In the genomic region with DNA sequence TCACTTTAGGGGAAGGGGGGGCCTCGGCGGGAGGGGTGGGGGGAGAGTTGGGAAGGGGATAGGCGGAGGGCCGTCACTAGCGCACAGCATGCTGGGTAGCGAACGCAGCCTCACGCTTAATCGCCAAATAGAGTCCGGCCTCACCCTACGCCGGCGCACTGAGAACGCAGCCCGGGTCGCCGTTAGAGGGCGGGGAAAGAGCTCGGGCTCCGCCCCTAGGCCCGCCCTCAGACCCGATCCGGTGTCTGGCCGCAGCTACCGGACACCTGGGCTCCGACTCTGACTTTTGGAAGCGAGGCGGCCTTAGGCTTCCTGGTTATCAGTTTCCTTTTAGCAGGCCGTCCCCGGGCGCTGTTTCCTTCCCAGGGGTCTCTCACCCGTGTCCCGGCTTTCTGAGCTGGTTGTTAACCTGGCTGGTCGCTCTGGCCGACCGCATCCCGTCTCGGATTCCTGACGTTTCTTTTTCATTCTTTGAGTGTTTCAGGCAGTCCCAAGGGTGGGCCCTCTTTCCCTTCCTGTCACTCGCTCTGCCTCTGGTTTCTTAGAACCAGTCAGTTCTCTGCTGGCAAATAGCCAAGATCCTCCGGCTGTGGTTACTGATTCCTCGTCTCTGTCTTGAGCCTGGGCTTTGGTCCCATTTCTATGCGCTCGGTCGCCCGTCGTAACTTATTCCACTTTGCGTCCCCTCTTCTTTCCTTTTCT, we compare ENCODE assay signal across 8 cellular contexts. TPM values are rescaled to one million over a fixed set of nuclear protein-coding genes. Genes with fewer than 3 reads are reported as not detected.
A peak's percentile ranks its signal among the peaks of the same experiment; 100 is the strongest.
DNase-seq lines count a peak whose midpoint lies in the region; ATAC-seq lines count a peak whose summit lies in the region.

No MANE protein-coding gene starts in this region.

- peaks cover 0 to 11% of the 10 kb centered on the region in 2 experiments for H3K36me3 ChIP-seq in mesenchymal stem cell (ENCODE audit: control insufficient read depth in 1 of 2, insufficient read depth in 2 of 2, low read depth in 1 of 2, low read length in 2 of 2)

- H3K4me1 ChIP-seq in mesenchymal stem cell (ENCODE audit: control insufficient read depth, insufficient read depth, low read depth, low read length): peaks cover 2% of the 10 kb centered on the region

- 1% methylated on average over 44 of the region's 48 CpGs for WGBS in mesenchymal stem cell

- H4K91ac ChIP-seq in mesenchymal stem cell (ENCODE audit: low read length): peak overlapping the region; percentile 71

- H3K27me3 ChIP-seq in mesenchymal stem cell (ENCODE audit: control insufficient read depth in 1 of 2, insufficient read depth in 1 of 2, low read length in 2 of 2): no peaks in the 10 kb centered on the region

- peak overlapping the region; percentile 98 for H3K27ac Mint-ChIP-seq in effector memory CD8-positive, alpha-beta T cell

- no peak overlapping the region for H3K23ac ChIP-seq in mesenchymal stem cell (ENCODE audit: low read length in 2 of 2)

- peak overlapping the region; percentile 100 for H3K27ac ChIP-seq in mesenchymal stem cell (ENCODE audit: low read length, poor library complexity, severe bottlenecking)

- H3K9me3 ChIP-seq in mesenchymal stem cell (ENCODE audit: control insufficient read depth, low read length): no peaks in the 10 kb centered on the region

- no peak overlapping the region for H2AK5ac ChIP-seq in mesenchymal stem cell (ENCODE audit: low read length, severe bottlenecking)

- ATAC-seq in GM21360 (IDR thresholded peaks at IDR 0.05; ENCODE audit: unreplicated experiment): peak; percentile 91
- peak; percentile 91 for ATAC-seq in effector memory CD8-positive, alpha-beta T cell (replicated peaks)

- no peak overlapping the region for H3K14ac ChIP-seq in mesenchymal stem cell (ENCODE audit: low read length in 2 of 2)

- peak overlapping the region; percentile 93 for H2BK120ac ChIP-seq in mesenchymal stem cell (ENCODE audit: low read depth, low read length)

- no peak overlapping the region for H2BK12ac ChIP-seq in mesenchymal stem cell (ENCODE audit: low read length in 2 of 2)

- H3K4me3 ChIP-seq in mesenchymal stem cell (ENCODE audit: insufficient read depth in 1 of 2, low read depth in 1 of 2, low read length in 2 of 2): peak overlapping the region; percentile 89 to 99

- DNase-seq in COLO829 (ENCODE audit: low spot score) (peak; percentile 88), HT-29 (ENCODE audit: low spot score) (peak; percentile 94), mesenchymal stem cell (peak; percentile 99)
- DNase-seq in NK-92 treated with Interleukin-12 subunit alpha and Interleukin-12 subunit beta, amount 100 ng/mL, for 24 hours (lab: John Stamatoyannopoulos, UW): peak; percentile 94
- DNase-seq in activated CD8-positive, alpha-beta memory T cell treated with anti-CD3 and anti-CD28 coated beads for 48 hours (ENCODE audit: low read depth in 2 of 3, low spot score in 2 of 3): peak; percentile 71 to 80 (median 75)
- DNase-seq in effector memory CD8-positive, alpha-beta T cell: peak; percentile 81 to 85 (median 85)
- DNase-seq in stimulated activated CD8-positive, alpha-beta memory T cell treated with anti-CD3 and anti-CD28 coated beads, Interleukin-12 subunit alpha, Interleukin-12 subunit beta, amount 100 ng/mL, for 24 hours (ENCODE audit: extremely low read depth): peak; percentile 78

- H3K79me1 ChIP-seq in mesenchymal stem cell (replicated peaks; ENCODE audit: low read length, poor library complexity, severe bottlenecking): peaks cover 8% of the 10 kb centered on the region

- peak overlapping the region; percentile 88 for H4K8ac ChIP-seq in mesenchymal stem cell (ENCODE audit: low read length)

- peak overlapping the region; percentile 97 for H2BK5ac ChIP-seq in mesenchymal stem cell (ENCODE audit: low read depth, low read length, poor library complexity, severe bottlenecking)

- H3K9me3 Mint-ChIP-seq in effector memory CD8-positive, alpha-beta T cell: no peaks in the 10 kb centered on the region

- peak overlapping the region; percentile 97 for H3K18ac ChIP-seq in mesenchymal stem cell (ENCODE audit: low read depth in 1 of 2, low read length in 2 of 2)

- H2BK15ac ChIP-seq in mesenchymal stem cell (ENCODE audit: low read depth, poor library complexity, severe bottlenecking): no peak overlapping the region

- H3K9ac ChIP-seq in mesenchymal stem cell (ENCODE audit: low read length): peak overlapping the region; percentile 97

- peak overlapping the region; percentile 79 for H3K4me2 ChIP-seq in mesenchymal stem cell (ENCODE audit: low read length, poor library complexity, severe bottlenecking)

- peak overlapping the region; percentile 97 to 99 for H3K4me3 Mint-ChIP-seq in effector memory CD8-positive, alpha-beta T cell

- peaks cover 25 to 45% of the 10 kb centered on the region in 2 donors for H3K4me1 Mint-ChIP-seq in effector memory CD8-positive, alpha-beta T cell (ENCODE audit: low read depth in 2 of 2)

- H3K36me3 Mint-ChIP-seq in effector memory CD8-positive, alpha-beta T cell (ENCODE audit: insufficient read depth): peaks cover 22% of the 10 kb centered on the region

- H3K27me3 Mint-ChIP-seq in effector memory CD8-positive, alpha-beta T cell: no peaks in the 10 kb centered on the region

- peak overlapping the region in 1 of 2 experiments; percentile 98 for H3K4ac ChIP-seq in mesenchymal stem cell (ENCODE audit: low read depth in 1 of 2, low read length in 2 of 2)

- peak overlapping the region; percentile 58 for H2AFZ ChIP-seq in mesenchymal stem cell (ENCODE audit: low read depth, low read length)

RNA-seq across cellular contexts. Expression of a gene that starts 0.4 kb away (rescaled TPM):
- total RNA-seq in HT-29 (2014; rRNA removed; shearing (Covaris generic)): 11.2 and 18.6 TPM in 2 replicates
- 19.4 TPM for polyA plus RNA-seq in mesenchymal stem cell (2013, experiment 1 of 2)
- polyA plus RNA-seq in mesenchymal stem cell (2013, experiment 2 of 2): 20.0 TPM

RNA-seq across cellular contexts. Expression of a gene that starts 1.1 kb away (rescaled TPM):
- 2.1 and 2.4 TPM in 2 replicates for total RNA-seq in HT-29 (2014; rRNA removed; shearing (Covaris generic))
- 6.7 TPM for polyA plus RNA-seq in mesenchymal stem cell (2013, experiment 1 of 2)
- polyA plus RNA-seq in mesenchymal stem cell (2013, experiment 2 of 2): 7.0 TPM

Comparison
In these comparisons a context has a peak if more than half of its experiments do, and no peak if none do; other contexts are left out.
1. Peak in every context shown above with its lines: DNase-seq, ATAC-seq, H3K4me3 ChIP-seq and H3K27ac ChIP-seq.